ENCODE assay signal across 1 cellular context in the genomic region with DNA sequence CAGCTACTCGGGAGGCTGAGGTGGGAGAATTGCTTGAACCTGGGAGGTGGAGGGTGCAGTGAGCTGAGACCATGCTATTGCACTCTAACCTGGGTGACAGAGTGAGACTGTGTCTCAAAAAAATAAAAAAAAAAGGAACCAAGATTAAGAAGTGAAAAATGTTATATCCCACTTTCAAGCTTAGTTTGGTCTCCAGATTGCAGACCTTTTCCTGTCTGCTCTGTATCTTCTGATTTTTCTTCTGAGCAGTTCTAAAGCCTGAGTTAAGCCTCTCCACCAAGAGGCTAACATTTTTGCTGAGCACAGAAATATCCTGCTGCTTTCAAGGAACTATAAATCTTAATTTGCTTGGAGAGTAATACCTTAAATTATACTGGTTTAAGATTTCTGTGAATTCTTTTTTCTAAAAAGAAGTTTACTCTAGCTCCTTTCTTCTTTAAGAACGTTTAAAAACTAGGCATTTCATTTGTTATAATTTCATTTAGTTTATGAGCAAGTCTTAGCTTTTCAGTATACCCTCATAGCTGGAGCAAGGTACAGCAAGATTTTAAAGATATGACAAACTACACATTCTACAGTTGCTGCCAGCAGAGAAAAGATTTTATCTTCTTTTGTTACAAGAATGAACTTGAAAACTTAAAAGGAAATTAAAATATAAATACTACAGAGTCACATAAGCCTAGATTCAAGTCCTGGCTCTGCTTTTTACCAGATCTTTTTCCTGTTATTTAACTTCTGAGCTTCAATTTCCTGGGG.
TF ChIP-seq lines count a peak whose summit lies in the region.

No MANE protein-coding gene starts in this region.

TF ChIP-seq in SK-N-SH treated with all-trans-retinoic acid at 6 μM for 48 hours, 23 proteins besides CTCF, POLR2A, EP300 and RAD21 (continued from another document):
- TF ChIP-seq, protein P1, sequence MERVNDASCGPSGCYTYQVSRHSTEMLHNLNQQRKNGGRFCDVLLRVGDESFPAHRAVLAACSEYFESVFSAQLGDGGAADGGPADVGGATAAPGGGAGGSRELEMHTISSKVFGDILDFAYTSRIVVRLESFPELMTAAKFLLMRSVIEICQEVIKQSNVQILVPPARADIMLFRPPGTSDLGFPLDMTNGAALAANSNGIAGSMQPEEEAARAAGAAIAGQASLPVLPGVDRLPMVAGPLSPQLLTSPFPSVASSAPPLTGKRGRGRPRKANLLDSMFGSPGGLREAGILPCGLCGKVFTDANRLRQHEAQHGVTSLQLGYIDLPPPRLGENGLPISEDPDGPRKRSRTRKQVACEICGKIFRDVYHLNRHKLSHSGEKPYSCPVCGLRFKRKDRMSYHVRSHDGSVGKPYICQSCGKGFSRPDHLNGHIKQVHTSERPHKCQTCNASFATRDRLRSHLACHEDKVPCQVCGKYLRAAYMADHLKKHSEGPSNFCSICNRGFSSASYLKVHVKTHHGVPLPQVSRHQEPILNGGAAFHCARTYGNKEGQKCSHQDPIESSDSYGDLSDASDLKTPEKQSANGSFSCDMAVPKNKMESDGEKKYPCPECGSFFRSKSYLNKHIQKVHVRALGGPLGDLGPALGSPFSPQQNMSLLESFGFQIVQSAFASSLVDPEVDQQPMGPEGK (CRISPR knock-in tag; IDR thresholded peaks at IDR 0.05; ENCODE audit: borderline replicate concordance) = no peak
